In genomic region chr6:33414592-33415271, GRCh38 we compare ENCODE assay signal across 10 cellular contexts. TPM values are rescaled to one million over a fixed set of nuclear protein-coding genes. Genes with fewer than 3 reads are reported as not detected.
DNase-seq lines count a peak whose midpoint lies in the region; ATAC-seq, FAIRE-seq and TF ChIP-seq lines count a peak whose summit lies in the region.
"Had no signal": no experiment of that assay in that cellular context is flagged by ENCODE, and none has a peak within 500 bp of the region (broad histone marks: within the 10 kb centered on the region; RNA-seq: fewer than 3 reads in every experiment).

No MANE protein-coding gene starts in this region.

- POLR2A ChIA-PET in MCF 10A (lab: Yijun Ruan, JAX) = interaction anchor here (0.8 to 6.7 kb wide), 2 partner anchors 11 to 280 kb away, joined by 3 to 35 read pairs; no protein-coding TSS in a partner anchor
- POLR2A ChIA-PET in OCI-LY7 (lab: Charles Lee) = interaction anchor here (0.6 kb wide), 1 partner anchor 117 kb away, joined by 3 read pairs; no protein-coding TSS in a partner anchor

- TF ChIP-seq POLR2A in breast epithelium (IDR thresholded peaks at IDR 0.05) = no peak

- DNase-seq in MCF 10A (ENCODE audit: unreplicated experiment) = no peak
- no peak for DNase-seq in breast epithelium (ENCODE audit: low spot score in 2 of 2)
- DNase-seq in OCI-LY7 (ENCODE audit: low spot score) = peak; percentile 66
- DNase-seq in epithelial cell of proximal tubule (ENCODE audit: low read depth) = no peak
- DNase-seq in type B pancreatic cell (ENCODE audit: extremely low spot score, unreplicated experiment) = no peak
- DNase-seq in caudate nucleus (lab: John Stamatoyannopoulos, UW) = no peak
- DNase-seq in urothelium cell line (ENCODE audit: low spot score) = no peak
- DNase-seq: activated gamma-delta T cell; NK-92 treated with Interleukin-12 subunit alpha and Interleukin-12 subunit beta, amount 100 ng/mL, for 24 hours had no signal

- H3K27me3 Mint-ChIP-seq in MCF 10A (ENCODE audit: insufficient read depth, unreplicated experiment) (no peaks in the 10 kb centered on the region), type B pancreatic cell (peaks cover 3% of the 10 kb centered on the region)

- H3K4me1 ChIP-seq in breast epithelium = peaks cover 5 to 16% of the 10 kb centered on the region in 2 donors
- peaks cover 65% of the 10 kb centered on the region for H3K4me1 ChIP-seq in OCI-LY7 (ENCODE audit: insufficient read depth, low read length, poor library complexity, severe bottlenecking)

- no peak overlapping the region for H2AFZ ChIP-seq in OCI-LY7 (ENCODE audit: low read length)

- BruUV-seq in MCF 10A (replicated peaks; lab: Mats Ljungman, UMichigan) (no TSS peak), OCI-LY7 (replicated peaks; lab: Mats Ljungman, UMichigan) (no TSS peak)

- peak overlapping the region in 1 of 2 donors; percentile 49 for H3K27ac ChIP-seq in breast epithelium
- H3K27ac ChIP-seq in OCI-LY7 (ENCODE audit: low read depth, low read length, poor library complexity, severe bottlenecking) = peak overlapping the region; percentile 62
- no peak overlapping the region for H3K27ac ChIP-seq in caudate nucleus (ENCODE audit: low read depth, low read length)

- H3K79me2 ChIP-seq in OCI-LY7 (ENCODE audit: insufficient read depth, low read depth, low read length) = peaks cover 26% of the 10 kb centered on the region; the same call in 1 of the 2 replicates

- peak; percentile 13 for TF ChIP-seq CTCF in MCF 10A (IDR thresholded peaks at IDR 0.05; ENCODE audit: unreplicated experiment)
- no peak for TF ChIP-seq CTCF in breast epithelium (IDR thresholded peaks at IDR 0.05)
- TF ChIP-seq CTCF in OCI-LY7 (conservative IDR thresholded peaks at IDR 0.05; ENCODE audit: low read length) = peak; percentile 81
- peak; percentile 68 for TF ChIP-seq CTCF in epithelial cell of proximal tubule (conservative IDR thresholded peaks at IDR 0.05; ENCODE audit: low read depth, low read length)
- peak; percentile 61 for TF ChIP-seq CTCF in type B pancreatic cell (conservative IDR thresholded peaks at IDR 0.05)

- ATAC-seq in HG03571 (IDR thresholded peaks at IDR 0.05; ENCODE audit: unreplicated experiment) = no peak

- peaks cover 6% of the 10 kb centered on the region; the same call in 1 of the 2 replicates for H4K20me1 ChIP-seq in OCI-LY7 (ENCODE audit: insufficient read depth, low read length)

- H3K36me3 ChIP-seq in breast epithelium (no peaks in the 10 kb centered on the region), OCI-LY7 (ENCODE audit: insufficient read depth, low read length) (peaks cover 42% of the 10 kb centered on the region)

- no peaks in the 10 kb centered on the region for H3K9me3 Mint-ChIP-seq in MCF 10A (ENCODE audit: unreplicated experiment)
- no peaks in the 10 kb centered on the region for H3K9me3 Mint-ChIP-seq in type B pancreatic cell

- no peaks in the 10 kb centered on the region for H3K9me3 ChIP-seq in breast epithelium
- no peaks in the 10 kb centered on the region for H3K9me3 ChIP-seq in OCI-LY7 (ENCODE audit: low read length)

- H3K27ac Mint-ChIP-seq in MCF 10A (ENCODE audit: low read depth, unreplicated experiment) = no peak overlapping the region
- peak overlapping the region; percentile 70 for H3K27ac Mint-ChIP-seq in type B pancreatic cell

- no peak for FAIRE-seq in urothelium cell line (lab: Jason Lieb, UNC)

- no peak overlapping the region for H3K4me3 ChIP-seq in breast epithelium
- peak overlapping the region; percentile 20 for H3K4me3 ChIP-seq in OCI-LY7 (ENCODE audit: low read depth, low read length, poor library complexity, severe bottlenecking)
- H3K4me3 ChIP-seq in epithelial cell of proximal tubule (ENCODE audit: low read depth, low read length) = no peak overlapping the region

- H3K36me3 Mint-ChIP-seq in MCF 10A (ENCODE audit: insufficient read depth, unreplicated experiment) = peaks cover 41% of the 10 kb centered on the region
- H3K36me3 Mint-ChIP-seq in type B pancreatic cell = peaks cover 10% of the 10 kb centered on the region

- CTCF ChIA-PET in MCF 10A (lab: Yijun Ruan, JAX) (interaction anchor here (0.8 kb wide), 1 partner anchor 24 kb away, joined by 6 read pairs; no protein-coding TSS in a partner anchor), OCI-LY7 (lab: Charles Lee; ENCODE audit: unreplicated experiment) (interaction anchor here (0.6 to 1.0 kb wide), 2 partner anchors 16 to 17 kb away, joined by 3 read pairs; no protein-coding TSS in a partner anchor)

- no peaks in the 10 kb centered on the region for H3K9me2 ChIP-seq in OCI-LY7 (ENCODE audit: insufficient read depth, low read length)

- peak overlapping the region; percentile 15 for H3K4me3 Mint-ChIP-seq in MCF 10A (ENCODE audit: unreplicated experiment)
- peak overlapping the region; percentile 75 for H3K4me3 Mint-ChIP-seq in type B pancreatic cell

- peaks cover 40% of the 10 kb centered on the region for H3K4me1 Mint-ChIP-seq in MCF 10A (ENCODE audit: insufficient read depth, unreplicated experiment)
- H3K4me1 Mint-ChIP-seq in type B pancreatic cell (ENCODE audit: unreplicated experiment) = peaks cover 61% of the 10 kb centered on the region

- intact Hi-C loops in MCF 10A (cut with micrococcal nuclease) (no loop called here), breast epithelium (cut with DNase I; ENCODE audit: low total_unique reads) (loop anchor here (10.0 kb wide), 1 partner anchor 540 kb away; no protein-coding TSS in a partner anchor), OCI-LY7 (cut with micrococcal nuclease; ENCODE audit: unreplicated experiment) (loop anchor here (5.0 to 10.0 kb wide), 2 partner anchors 102 to 210 kb away; partner anchors contain the start of genes HSD17B8, RING1, RXRB and SLC39A7)

- H3K4me2 ChIP-seq in OCI-LY7 (ENCODE audit: low read length) = peak overlapping the region; percentile 98

- no peaks in the 10 kb centered on the region for H3K27me3 ChIP-seq in breast epithelium

RNA-seq across cellular contexts. Expression of gene CUTA, which starts 3.2 kb away (rescaled TPM):
- total RNA-seq in MCF 10A (2022) (212 and 231 TPM in 2 replicates), breast epithelium (100 to 1,000 TPM in 2 of 3 donors, 10 to 100 TPM in 1; 81.3 to 123 (median 111) TPM), OCI-LY7 (2022) (165 and 175 TPM in 2 replicates), epithelial cell of proximal tubule (206 and 273 TPM in 2 replicates), type B pancreatic cell (ENCODE audit: low replicate concordance) (212 and 278 TPM in 2 replicates)
- total RNA-seq in OCI-LY7 (2014; rRNA removed; shearing (Covaris generic)) = 147 and 164 TPM in 2 replicates

RNA-seq across cellular contexts. Expression of gene PHF1, which starts 3.9 kb away (rescaled TPM):
- 28.9 and 33.9 TPM in 2 replicates for total RNA-seq in MCF 10A (2022)
- 10 to 100 TPM; 72.8 to 82.8 (median 77.3) TPM for total RNA-seq in breast epithelium
- total RNA-seq in OCI-LY7 (2014; rRNA removed; shearing (Covaris generic)) = 19.9 and 21.4 TPM in 2 replicates
- 30.2 and 35.0 TPM in 2 replicates for total RNA-seq in OCI-LY7 (2022)
- 20.7 and 25.4 TPM in 2 replicates for total RNA-seq in epithelial cell of proximal tubule
- total RNA-seq in type B pancreatic cell (ENCODE audit: low replicate concordance) = 23.8 and 49.6 TPM in 2 replicates

RNA-seq across cellular contexts. Expression of gene SYNGAP1, which starts 5.1 kb away (rescaled TPM):
- total RNA-seq in MCF 10A (2022) (6.7 and 9.9 TPM in 2 replicates), breast epithelium (10 to 100 TPM in 2 of 3 donors, 1 to 10 TPM in 1; 6.1 to 12.5 (median 10.7) TPM), OCI-LY7 (2022) (30.7 and 32.3 TPM in 2 replicates), epithelial cell of proximal tubule (0.87 and 2.3 TPM in 2 replicates), type B pancreatic cell (ENCODE audit: low replicate concordance) (18.4 and 74.1 TPM in 2 replicates)
- total RNA-seq in OCI-LY7 (2014; rRNA removed; shearing (Covaris generic)) = 5.4 and 5.6 TPM in 2 replicates

RNA-seq across cellular contexts. Expression of gene KIFC1, which starts 23.1 kb away (rescaled TPM):
- total RNA-seq in MCF 10A (2022) (20.3 and 27.1 TPM in 2 replicates), breast epithelium (1 to 10 TPM; 2.0 to 3.8 (median 3.2) TPM), OCI-LY7 (2022) (167 and 176 TPM in 2 replicates), epithelial cell of proximal tubule (117 and 126 TPM in 2 replicates), type B pancreatic cell (ENCODE audit: low replicate concordance) (28.0 and 67.7 TPM in 2 replicates)
- 133 and 138 TPM in 2 replicates for total RNA-seq in OCI-LY7 (2014; rRNA removed; shearing (Covaris generic))

RNA-seq across cellular contexts. Expression of gene ZBTB9, which starts 39.6 kb away (rescaled TPM):
- total RNA-seq in MCF 10A (2022) = 7.5 and 8.3 TPM in 2 replicates
- 1 to 10 TPM; 1.9 to 5.1 (median 3.6) TPM for total RNA-seq in breast epithelium
- 7.7 and 11.2 TPM in 2 replicates for total RNA-seq in OCI-LY7 (2014; rRNA removed; shearing (Covaris generic))
- 6.8 and 7.3 TPM in 2 replicates for total RNA-seq in OCI-LY7 (2022)
- 4.3 and 4.6 TPM in 2 replicates for total RNA-seq in epithelial cell of proximal tubule
- total RNA-seq in type B pancreatic cell (ENCODE audit: low replicate concordance) = 11.3 and 14.5 TPM in 2 replicates

Comparison
In these comparisons a context has a peak if more than half of its experiments do, and no peak if none do; other contexts are left out.
1. CTCF ChIP-seq: peak in MCF 10A (single experiment), OCI-LY7 (single experiment), epithelial cell of proximal tubule (single experiment) and type B pancreatic cell (single experiment); none in breast epithelium (0 of 3).